1 cellular context compared by ENCODE assay signal in genomic region chr15:31349233-31350141, GRCh38.
TF ChIP-seq lines count a peak whose summit lies in the region.

No MANE protein-coding gene starts in this region.

TF ChIP-seq in GM23338, 12 proteins besides CTCF, POLR2A, EP300 and RAD21:
- TF ChIP-seq, protein P1, sequence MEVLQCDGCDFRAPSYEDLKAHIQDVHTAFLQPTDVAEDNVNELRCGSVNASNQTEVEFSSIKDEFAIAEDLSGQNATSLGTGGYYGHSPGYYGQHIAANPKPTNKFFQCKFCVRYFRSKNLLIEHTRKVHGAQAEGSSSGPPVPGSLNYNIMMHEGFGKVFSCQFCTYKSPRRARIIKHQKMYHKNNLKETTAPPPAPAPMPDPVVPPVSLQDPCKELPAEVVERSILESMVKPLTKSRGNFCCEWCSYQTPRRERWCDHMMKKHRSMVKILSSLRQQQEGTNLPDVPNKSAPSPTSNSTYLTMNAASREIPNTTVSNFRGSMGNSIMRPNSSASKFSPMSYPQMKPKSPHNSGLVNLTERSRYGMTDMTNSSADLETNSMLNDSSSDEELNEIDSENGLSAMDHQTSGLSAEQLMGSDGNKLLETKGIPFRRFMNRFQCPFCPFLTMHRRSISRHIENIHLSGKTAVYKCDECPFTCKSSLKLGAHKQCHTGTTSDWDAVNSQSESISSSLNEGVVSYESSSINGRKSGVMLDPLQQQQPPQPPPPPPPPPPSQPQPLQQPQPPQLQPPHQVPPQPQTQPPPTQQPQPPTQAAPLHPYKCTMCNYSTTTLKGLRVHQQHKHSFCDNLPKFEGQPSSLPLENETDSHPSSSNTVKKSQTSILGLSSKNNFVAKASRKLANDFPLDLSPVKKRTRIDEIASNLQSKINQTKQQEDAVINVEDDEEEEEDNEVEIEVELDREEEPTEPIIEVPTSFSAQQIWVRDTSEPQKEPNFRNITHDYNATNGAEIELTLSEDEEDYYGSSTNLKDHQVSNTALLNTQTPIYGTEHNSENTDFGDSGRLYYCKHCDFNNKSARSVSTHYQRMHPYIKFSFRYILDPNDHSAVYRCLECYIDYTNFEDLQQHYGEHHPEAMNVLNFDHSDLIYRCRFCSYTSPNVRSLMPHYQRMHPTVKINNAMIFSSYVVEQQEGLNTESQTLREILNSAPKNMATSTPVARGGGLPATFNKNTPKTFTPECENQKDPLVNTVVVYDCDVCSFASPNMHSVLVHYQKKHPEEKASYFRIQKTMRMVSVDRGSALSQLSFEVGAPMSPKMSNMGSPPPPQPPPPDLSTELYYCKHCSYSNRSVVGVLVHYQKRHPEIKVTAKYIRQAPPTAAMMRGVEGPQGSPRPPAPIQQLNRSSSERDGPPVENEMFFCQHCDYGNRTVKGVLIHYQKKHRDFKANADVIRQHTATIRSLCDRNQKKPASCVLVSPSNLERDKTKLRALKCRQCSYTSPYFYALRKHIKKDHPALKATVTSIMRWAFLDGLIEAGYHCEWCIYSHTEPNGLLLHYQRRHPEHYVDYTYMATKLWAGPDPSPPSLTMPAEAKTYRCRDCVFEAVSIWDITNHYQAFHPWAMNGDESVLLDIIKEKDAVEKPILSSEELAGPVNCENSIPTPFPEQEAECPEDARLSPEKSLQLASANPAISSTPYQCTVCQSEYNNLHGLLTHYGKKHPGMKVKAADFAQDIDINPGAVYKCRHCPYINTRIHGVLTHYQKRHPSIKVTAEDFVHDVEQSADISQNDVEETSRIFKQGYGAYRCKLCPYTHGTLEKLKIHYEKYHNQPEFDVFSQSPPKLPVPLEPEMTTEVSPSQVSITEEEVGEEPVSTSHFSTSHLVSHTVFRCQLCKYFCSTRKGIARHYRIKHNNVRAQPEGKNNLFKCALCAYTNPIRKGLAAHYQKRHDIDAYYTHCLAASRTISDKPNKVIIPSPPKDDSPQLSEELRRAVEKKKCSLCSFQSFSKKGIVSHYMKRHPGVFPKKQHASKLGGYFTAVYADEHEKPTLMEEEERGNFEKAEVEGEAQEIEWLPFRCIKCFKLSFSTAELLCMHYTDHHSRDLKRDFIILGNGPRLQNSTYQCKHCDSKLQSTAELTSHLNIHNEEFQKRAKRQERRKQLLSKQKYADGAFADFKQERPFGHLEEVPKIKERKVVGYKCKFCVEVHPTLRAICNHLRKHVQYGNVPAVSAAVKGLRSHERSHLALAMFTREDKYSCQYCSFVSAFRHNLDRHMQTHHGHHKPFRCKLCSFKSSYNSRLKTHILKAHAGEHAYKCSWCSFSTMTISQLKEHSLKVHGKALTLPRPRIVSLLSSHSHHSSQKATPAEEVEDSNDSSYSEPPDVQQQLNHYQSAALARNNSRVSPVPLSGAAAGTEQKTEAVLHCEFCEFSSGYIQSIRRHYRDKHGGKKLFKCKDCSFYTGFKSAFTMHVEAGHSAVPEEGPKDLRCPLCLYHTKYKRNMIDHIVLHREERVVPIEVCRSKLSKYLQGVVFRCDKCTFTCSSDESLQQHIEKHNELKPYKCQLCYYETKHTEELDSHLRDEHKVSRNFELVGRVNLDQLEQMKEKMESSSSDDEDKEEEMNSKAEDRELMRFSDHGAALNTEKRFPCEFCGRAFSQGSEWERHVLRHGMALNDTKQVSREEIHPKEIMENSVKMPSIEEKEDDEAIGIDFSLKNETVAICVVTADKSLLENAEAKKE (CRISPR knock-in tag; IDR thresholded peaks at IDR 0.05) = no peak
- TF ChIP-seq EZH2phosphoT487 (IDR thresholded peaks at IDR 0.05; ENCODE audit: unreplicated experiment) (no peak), POLR2AphosphoS5 (IDR thresholded peaks at IDR 0.05; ENCODE audit: low read depth) (no peak), EZH2 (IDR thresholded peaks at IDR 0.05; ENCODE audit: low read depth, unreplicated experiment) (no peak), CREB1 (CRISPR knock-in tag; IDR thresholded peaks at IDR 0.05; ENCODE audit: low read depth) (no peak), ETS1 (IDR thresholded peaks at IDR 0.05) (no peak), JUNB (IDR thresholded peaks at IDR 0.05; ENCODE audit: unreplicated experiment) (no peak), ZNF331 (CRISPR knock-in tag; IDR thresholded peaks at IDR 0.05; ENCODE audit: low read depth) (no peak), ZNF114 (CRISPR knock-in tag; IDR thresholded peaks at IDR 0.05) (no peak), STAT1 (IDR thresholded peaks at IDR 0.05; ENCODE audit: unreplicated experiment) (no peak), NANOG (IDR thresholded peaks at IDR 0.05; ENCODE audit: borderline replicate concordance) (no peak)
- TF ChIP-seq, protein P2, sequence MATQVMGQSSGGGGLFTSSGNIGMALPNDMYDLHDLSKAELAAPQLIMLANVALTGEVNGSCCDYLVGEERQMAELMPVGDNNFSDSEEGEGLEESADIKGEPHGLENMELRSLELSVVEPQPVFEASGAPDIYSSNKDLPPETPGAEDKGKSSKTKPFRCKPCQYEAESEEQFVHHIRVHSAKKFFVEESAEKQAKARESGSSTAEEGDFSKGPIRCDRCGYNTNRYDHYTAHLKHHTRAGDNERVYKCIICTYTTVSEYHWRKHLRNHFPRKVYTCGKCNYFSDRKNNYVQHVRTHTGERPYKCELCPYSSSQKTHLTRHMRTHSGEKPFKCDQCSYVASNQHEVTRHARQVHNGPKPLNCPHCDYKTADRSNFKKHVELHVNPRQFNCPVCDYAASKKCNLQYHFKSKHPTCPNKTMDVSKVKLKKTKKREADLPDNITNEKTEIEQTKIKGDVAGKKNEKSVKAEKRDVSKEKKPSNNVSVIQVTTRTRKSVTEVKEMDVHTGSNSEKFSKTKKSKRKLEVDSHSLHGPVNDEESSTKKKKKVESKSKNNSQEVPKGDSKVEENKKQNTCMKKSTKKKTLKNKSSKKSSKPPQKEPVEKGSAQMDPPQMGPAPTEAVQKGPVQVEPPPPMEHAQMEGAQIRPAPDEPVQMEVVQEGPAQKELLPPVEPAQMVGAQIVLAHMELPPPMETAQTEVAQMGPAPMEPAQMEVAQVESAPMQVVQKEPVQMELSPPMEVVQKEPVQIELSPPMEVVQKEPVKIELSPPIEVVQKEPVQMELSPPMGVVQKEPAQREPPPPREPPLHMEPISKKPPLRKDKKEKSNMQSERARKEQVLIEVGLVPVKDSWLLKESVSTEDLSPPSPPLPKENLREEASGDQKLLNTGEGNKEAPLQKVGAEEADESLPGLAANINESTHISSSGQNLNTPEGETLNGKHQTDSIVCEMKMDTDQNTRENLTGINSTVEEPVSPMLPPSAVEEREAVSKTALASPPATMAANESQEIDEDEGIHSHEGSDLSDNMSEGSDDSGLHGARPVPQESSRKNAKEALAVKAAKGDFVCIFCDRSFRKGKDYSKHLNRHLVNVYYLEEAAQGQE (IDR thresholded peaks at IDR 0.05; ENCODE audit: unreplicated experiment) = no peak
TF ChIP-seq in GM23338: peak in this region for 0.
